In the genomic region with DNA sequence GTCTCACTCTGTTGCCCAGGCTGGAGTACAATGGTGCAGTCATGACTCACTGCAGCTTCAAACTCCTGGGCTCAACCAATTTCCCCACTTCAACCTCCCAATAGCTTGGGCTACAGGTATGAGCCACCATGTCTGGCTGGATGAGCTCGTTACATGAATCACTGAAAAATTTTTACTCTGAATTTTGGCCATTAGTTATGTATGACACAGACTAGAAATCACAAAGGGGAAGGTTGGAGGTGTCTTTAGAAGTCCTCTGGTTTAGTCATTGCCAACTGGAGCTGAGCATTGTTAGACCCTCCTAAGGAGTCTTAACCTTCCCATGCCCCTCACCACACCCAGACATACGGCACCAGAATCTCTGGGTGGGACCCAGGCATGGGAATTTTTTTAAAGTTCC, we compare ENCODE assay signal across 17 cellular contexts. TPM values are rescaled to one million over a fixed set of nuclear protein-coding genes. Genes with fewer than 3 reads are reported as not detected.
DNase-seq lines count a peak whose midpoint lies in the region; ATAC-seq, FAIRE-seq and TF ChIP-seq lines count a peak whose summit lies in the region.
"Had no signal": no experiment of that assay in that cellular context is flagged by ENCODE, and none has a peak within 500 bp of the region (broad histone marks: within the 10 kb centered on the region; RNA-seq: fewer than 3 reads in every experiment).

No MANE protein-coding gene starts in this region.

- ATAC-seq in left cardiac atrium (no peak), GM12878 (peak; percentile 19), left lobe of liver (no peak), GM19351 (IDR thresholded peaks at IDR 0.05; ENCODE audit: unreplicated experiment) (no peak)

- TF ChIP-seq CTCF in cardiac muscle cell (IDR thresholded peaks at IDR 0.05; ENCODE audit: low read depth, low read length), result no peak
- TF ChIP-seq CTCF in GM12878 (IDR thresholded peaks at IDR 0.05 in 2 of 3, conservative IDR thresholded peaks at IDR 0.05 in 1 of 3; ENCODE audit: control insufficient read depth in 2 of 3, extremely low read depth in 1 of 3, insufficient read depth in 1 of 3, low read depth in 3 of 3, low read length in 3 of 3), result no peak
- no peak for TF ChIP-seq CTCF in transverse colon (IDR thresholded peaks at IDR 0.05)
- no peak for TF ChIP-seq CTCF in hepatocyte (IDR thresholded peaks at IDR 0.05; ENCODE audit: poor library complexity)

- H3K4me3 ChIP-seq in cardiac muscle cell, result no peak overlapping the region
- H3K4me3 ChIP-seq in GM12878, result no peak overlapping the region
- no peak overlapping the region for H3K4me3 ChIP-seq in transverse colon
- H3K4me3 ChIP-seq in hepatocyte, result no peak overlapping the region
- H3K4me3 ChIP-seq: adrenal gland, Peyer's patch had no signal

- H3K27me3 ChIP-seq in cardiac muscle cell (no peaks in the 10 kb centered on the region), GM12878 (replicated peaks in 1 of 2; ENCODE audit: control insufficient read depth in 2 of 2, insufficient read depth in 2 of 2, low read length in 1 of 2) (no peaks in the 10 kb centered on the region), transverse colon (no peaks in the 10 kb centered on the region), hepatocyte (no peaks in the 10 kb centered on the region)
- H3K27me3 ChIP-seq: adrenal gland, Peyer's patch had no signal

- CTCF ChIA-PET in GM12878 (lab: Yijun Ruan, JAX), result no interaction called here
- CTCF ChIA-PET in HEK293T (lab: Yijun Ruan, JAX), result no interaction called here

- H3K9me3 ChIP-seq in cardiac muscle cell (ENCODE audit: low read depth) (no peaks in the 10 kb centered on the region), GM12878 (replicated peaks; ENCODE audit: control insufficient read depth, insufficient read depth, low read length) (no peaks in the 10 kb centered on the region), transverse colon (no peaks in the 10 kb centered on the region), hepatocyte (ENCODE audit: low read depth) (no peaks in the 10 kb centered on the region)
- H3K9me3 ChIP-seq: adrenal gland, Peyer's patch had no signal

- no peaks in the 10 kb centered on the region for H3K79me2 ChIP-seq in GM12878 (ENCODE audit: control insufficient read depth, insufficient read depth, low read length)
- peaks cover 12% of the 10 kb centered on the region for H3K79me2 ChIP-seq in hepatocyte

- SMC1A ChIA-PET in GM12878 (lab: Charles Lee; ENCODE audit: uncharacterized antibody, unreplicated experiment), result interaction anchor here (1.2 kb wide), 1 partner anchor 9 kb away, joined by 4 read pairs; no protein-coding TSS in a partner anchor

- H3K4me1 ChIP-seq in cardiac muscle cell (ENCODE audit: low read depth) (peaks cover 14% of the 10 kb centered on the region), GM12878 (ENCODE audit: control insufficient read depth, insufficient read depth, low read length) (no peaks in the 10 kb centered on the region), transverse colon (peaks cover 0 to 22% (median 6%) of the 10 kb centered on the region in 4 donors), hepatocyte (ENCODE audit: insufficient read depth) (no peaks in the 10 kb centered on the region)
- H3K4me1 ChIP-seq: Peyer's patch had no signal

- H2AFZ ChIP-seq in GM12878 (ENCODE audit: control insufficient read depth, low read depth, low read length) (no peak overlapping the region), hepatocyte (no peak overlapping the region)

- H4K20me1 ChIP-seq in GM12878 (ENCODE audit: control insufficient read depth, insufficient read depth) (no peaks in the 10 kb centered on the region), hepatocyte (ENCODE audit: insufficient read depth, poor library complexity, severe bottlenecking) (no peaks in the 10 kb centered on the region)

- intact Hi-C loops in left cardiac atrium (cut with DNase I) (no loop called here), GM12878 (cut with micrococcal nuclease; ENCODE audit: unreplicated experiment) (no loop called here), transverse colon (cut with DNase I; ENCODE audit: low total_unique reads) (no loop called here)

- BruUV-seq in GM12878 (replicated peaks; lab: Mats Ljungman, UMichigan), result no TSS peak

- H3K9me2 ChIP-seq in hepatocyte (replicated peaks; ENCODE audit: insufficient read depth), result no peaks in the 10 kb centered on the region

- DNase-seq in cardiac muscle cell (ENCODE audit: low read depth in 1 of 2, low spot score in 1 of 2) (no peak), left cardiac atrium (no peak), GM12878 (ENCODE audit: low read depth, low spot score) (no peak), left lobe of liver (ENCODE audit: low spot score) (peak; percentile 19), transverse colon (no peak), HEK293T (ENCODE audit: extremely low spot score) (no peak), hepatocyte (ENCODE audit: low spot score) (no peak)
- DNase-seq: activated CD4-positive, alpha-beta T cell treated with anti-CD3 and anti-CD28 coated beads for 4 hours; activated T-cell treated with anti-CD3 and anti-CD28 coated beads, Interleukin-2, amount 50 U/mL, for 1 hour; Calu3; hypothalamus; NCI-H1930; NCI-H526; Peyer's patch had no signal

- TF ChIP-seq EP300 in GM12878 (IDR thresholded peaks at IDR 0.05; ENCODE audit: borderline replicate concordance in 1 of 2, control insufficient read depth in 1 of 2, low read depth in 2 of 2, low read length in 2 of 2) (no peak), transverse colon (IDR thresholded peaks at IDR 0.05; ENCODE audit: low read depth) (no peak)

- no peak for FAIRE-seq in GM12878 (lab: Jason Lieb, UNC)
- FAIRE-seq: colon had no signal

- TF ChIP-seq POLR2A in GM12878 (IDR thresholded peaks at IDR 0.05; ENCODE audit: low read depth, low read length) (no peak), transverse colon (IDR thresholded peaks at IDR 0.05) (no peak)

- in situ Hi-C loops in GM12878 (cut with MboI) (no loop called here), transverse colon (cut with MboI; ENCODE audit: low pct_ligation_motif_present in 1 of 4, low pct_unique_long_range_greater_than_20kb in 1 of 4, low sequenced_read_pairs in 3 of 4) (no loop called here)

- TF ChIP-seq RAD21 in GM12878 (IDR thresholded peaks at IDR 0.05; ENCODE audit: insufficient read depth, low read depth, low read length), result no peak

- peaks cover 15% of the 10 kb centered on the region for H3K36me3 ChIP-seq in cardiac muscle cell
- H3K36me3 ChIP-seq in GM12878 (ENCODE audit: control insufficient read depth in 2 of 2, insufficient read depth in 2 of 2, low read length in 1 of 2), result no peaks in the 10 kb centered on the region
- no peaks in the 10 kb centered on the region for H3K36me3 ChIP-seq in transverse colon
- H3K36me3 ChIP-seq in hepatocyte (replicated peaks; ENCODE audit: insufficient read depth, low read depth), result no peaks in the 10 kb centered on the region
- H3K36me3 ChIP-seq: adrenal gland, Peyer's patch had no signal

- 6% methylated on average over 2 of the region's 2 CpGs for WGBS in GM12878 (ENCODE audit: insufficient coverage, insufficient replicate concordance, low lambda C conversion rate, missing lambda C conversion rate)
- 84% methylated on average over 2 of the region's 2 CpGs; no CpG with 5 or more reads in 1 of the 2 donors for WGBS in transverse colon (ENCODE audit: low coverage in 1 of 2), 2 donors
- 88% methylated on average over 2 of the region's 2 CpGs for WGBS in hepatocyte (ENCODE audit: low lambda C conversion rate, missing lambda C conversion rate)

- no peak overlapping the region for H3K9ac ChIP-seq in GM12878 (ENCODE audit: control insufficient read depth, insufficient read depth, low read length)

- POLR2A ChIA-PET in GM12878 (lab: Charles Lee), result no interaction called here
- POLR2A ChIA-PET in HEK293T (lab: Yijun Ruan, JAX), result no interaction called here

- H3K27ac ChIP-seq in cardiac muscle cell, result peak overlapping the region; percentile 58
- H3K27ac ChIP-seq in GM12878 (ENCODE audit: control insufficient read depth, insufficient read depth), result no peak overlapping the region
- H3K27ac ChIP-seq in transverse colon, result peak overlapping the region; percentile 31 to 66 (median 51)
- no peak overlapping the region for H3K27ac ChIP-seq in hepatocyte

- RAD21 ChIA-PET in GM12878 (lab: Charles Lee; ENCODE audit: unreplicated experiment), result no interaction called here

- H3K4me2 ChIP-seq in GM12878 (ENCODE audit: control insufficient read depth, insufficient read depth), result no peak overlapping the region
- H3K4me2 ChIP-seq in hepatocyte, result no peak overlapping the region

TF ChIP-seq in GM12878, 131 proteins besides CTCF, POLR2A, EP300 and RAD21 (continues in another document):
- no peak for TF ChIP-seq TCF12 (IDR thresholded peaks at IDR 0.05; ENCODE audit: low read depth, low read length)
- no peak for TF ChIP-seq BRCA1 (IDR thresholded peaks at IDR 0.05; ENCODE audit: low read depth, low read length)
- TF ChIP-seq NR2C1 (IDR thresholded peaks at IDR 0.05), result no peak
- TF ChIP-seq LARP7 (IDR thresholded peaks at IDR 0.05), result no peak

TF ChIP-seq in HEK293T, 16 proteins besides CTCF, POLR2A, EP300 and RAD21 (continues in another document):
- no peak for TF ChIP-seq L3MBTL2 (conservative IDR thresholded peaks at IDR 0.05)
- TF ChIP-seq HDGF (IDR thresholded peaks at IDR 0.05; ENCODE audit: borderline replicate concordance), result no peak
- no peak for TF ChIP-seq SP1 (IDR thresholded peaks at IDR 0.05)

RNA-seq across cellular contexts. Expression of gene SVIL, which starts 34.7 kb away (rescaled TPM):
- total RNA-seq in cardiac muscle cell, result 244 and 412 TPM in 2 replicates
- polyA plus RNA-seq in cardiac muscle cell, result 252 and 258 TPM in 2 replicates
- total RNA-seq in left cardiac atrium, result 100 to 1,000 TPM; 203 to 250 TPM
- total RNA-seq in GM12878 (2013; cell fraction: nucleolus; rRNA removed), result 16.7 and 47.2 TPM in 2 replicates
- 0.65 and 0.68 TPM in 2 replicates for total RNA-seq in GM12878 (2014; rRNA removed)
- total RNA-seq in GM12878 (2014; rRNA removed; fragmentation: Illumina TruSeq; extraction: Trizol), result 0.64 and 1.8 TPM in 2 replicates
- 1.5 and 1.9 TPM in 2 replicates for total RNA-seq in GM12878 (2021)
- 0.17 TPM for polyA plus RNA-seq in GM12878 (2011; ENCODE audit: low read depth)
- 0.33 and 0.43 TPM in 2 replicates for polyA plus RNA-seq in GM12878 (2011; rRNA removed)
- polyA plus RNA-seq in GM12878 (2011; cell fraction: cytosol; rRNA removed), result 0.35 and 0.39 TPM in 2 replicates
- 0.99 and 2.1 TPM in 2 replicates for polyA plus RNA-seq in GM12878 (2011; cell fraction: nucleus; rRNA removed)
- 0.12 and 0.28 TPM in 2 replicates for polyA plus RNA-seq in GM12878 (2012)
- 0.48 and 1.2 TPM in 2 replicates for polyA plus RNA-seq in GM12878 (2014; fragmentation: Illumina TruSeq; extraction: Trizol)
- polyA plus RNA-seq in GM12878 (2014; fragmentation: Nextera tagmentation; extraction: Ambion mirVana), result under 1 TPM; 0.22 to 0.71 TPM
- polyA plus RNA-seq in GM12878 (2014; rRNA removed), result 0.66 and 1.0 TPM in 2 replicates
- 1 to 10 TPM in 1 of 2 experiments, under 1 TPM in 1; 0.68 to 1.4 TPM for polyA plus RNA-seq in GM12878 (2016; fragmentation: Nextera tagmentation; extraction: Ambion mirVana)
- 0.37 and 1.3 TPM in 2 replicates for polyA minus RNA-seq in GM12878 (2011; rRNA and poly(A)+ RNA removed)
- polyA minus RNA-seq in GM12878 (2011; cell fraction: cytosol; rRNA and poly(A)+ RNA removed), result 0.53 and 0.62 TPM in 2 replicates
- polyA minus RNA-seq in GM12878 (2011; cell fraction: nucleus; rRNA and poly(A)+ RNA removed), result 0.36 and 0.77 TPM in 2 replicates
- total RNA-seq in left lobe of liver, result 16.2 TPM
- 100 to 1,000 TPM; 146 to 192 (median 156) TPM for total RNA-seq in transverse colon
- 24.3 and 24.4 TPM in 2 replicates for total RNA-seq in hepatocyte
- 36.5 and 64.2 TPM in 2 replicates for polyA plus RNA-seq in hepatocyte

Comparison
In these comparisons a context has a peak if more than half of its experiments do, and no peak if none do; other contexts are left out.
1. H3K27ac ChIP-seq: peak in cardiac muscle cell (single experiment) and transverse colon (4 of 4); none in GM12878 (single experiment) and hepatocyte (single experiment).